ENCODE assay signal across 5 cellular contexts in the genomic region with DNA sequence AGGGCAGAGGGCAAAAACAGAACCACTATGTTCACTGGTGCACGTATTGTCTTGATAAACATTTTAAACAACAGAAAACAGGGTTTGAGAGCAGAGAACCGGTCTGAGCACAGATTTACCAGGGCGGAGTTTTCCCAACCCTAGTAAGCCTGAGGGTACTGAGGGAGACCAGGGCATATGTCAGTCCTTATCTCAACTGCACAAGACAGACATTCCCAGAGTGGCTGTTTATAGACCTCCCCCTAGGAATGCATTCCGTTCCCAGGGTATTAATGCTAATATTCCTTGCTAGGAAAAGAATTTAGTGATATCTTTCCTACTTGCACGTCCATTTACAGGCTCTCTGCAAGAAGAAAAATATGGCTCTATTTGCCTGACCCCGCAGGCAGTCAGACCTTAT.
DNase-seq lines count a peak whose midpoint lies in the region; ATAC-seq, FAIRE-seq and TF ChIP-seq lines count a peak whose summit lies in the region.
"Not testable (repeated sequence)": the region's sequence is repeated elsewhere in the genome, so short reads cannot be mapped to it uniquely, and the experiment has no call there.

No MANE protein-coding gene starts in this region.

- not testable (repeated sequence) for H3K79me1 ChIP-seq in H1 (ENCODE audit: low read depth, low read length); trophoblast cell (ENCODE audit: low read length)

- ATAC-seq in GM23338, HCT116: not testable (repeated sequence)

- H3K4me1 ChIP-seq in GM23338 (ENCODE audit: insufficient read depth): peaks cover 21% of the 10 kb centered on the region
- not testable (repeated sequence) for H3K4me1 ChIP-seq in HCT116 (ENCODE audit: control insufficient read depth in 1 of 2, insufficient read depth in 2 of 2, low read length in 2 of 2); HEK293 (ENCODE audit: control insufficient read depth, insufficient read depth, low read length); H1 (replicated peaks in 1 of 4; ENCODE audit: control insufficient read depth in 3 of 4, insufficient read depth in 4 of 4, low read length in 3 of 4); trophoblast cell (ENCODE audit: control insufficient read depth in 1 of 2, insufficient read depth in 2 of 2, low read length in 2 of 2)

- H4K12ac ChIP-seq in trophoblast cell (ENCODE audit: low read depth, low read length): not testable (repeated sequence)

- not testable (repeated sequence) for H4K8ac ChIP-seq in H1 (ENCODE audit: extremely low read depth, insufficient read depth, low read length); trophoblast cell (ENCODE audit: low read depth, low read length)

- H2BK120ac ChIP-seq in H1 (replicated peaks; ENCODE audit: low read depth, low read length); trophoblast cell (ENCODE audit: insufficient read depth, low read length, poor library complexity): not testable (repeated sequence)

- not testable (repeated sequence) for H3K18ac ChIP-seq in H1 (ENCODE audit: extremely low read depth, low read length); trophoblast cell (ENCODE audit: low read length)

- H2AFZ ChIP-seq in GM23338; HCT116 (ENCODE audit: low read depth, low read length, poor library complexity, severe bottlenecking); H1 (ENCODE audit: low read length); trophoblast cell (ENCODE audit: insufficient read depth, low read length, poor library complexity): not testable (repeated sequence)

- H3K9me2 ChIP-seq in GM23338 (ENCODE audit: insufficient read depth); HCT116 (ENCODE audit: insufficient read depth): not testable (repeated sequence)

- POLR2A ChIA-PET in HCT116 (lab: Charles Lee); HEK293 (lab: Yijun Ruan, JAX); H1 (lab: Charles Lee; ENCODE audit: partially characterized antibody): not testable (repeated sequence)

- H3K4me1 Mint-ChIP-seq in GM23338: peaks cover 28% of the 10 kb centered on the region

- H3K9me3 ChIP-seq in HCT116 (ENCODE audit: control insufficient read depth in 1 of 2, insufficient read depth in 1 of 2, low read depth in 1 of 2, low read length in 2 of 2); HEK293 (ENCODE audit: control insufficient read depth, insufficient read depth, low read depth, low read length); trophoblast cell (ENCODE audit: insufficient read depth, low read depth, low read length): not testable (repeated sequence)
- H3K9me3 ChIP-seq in H1 (ENCODE audit: insufficient read depth in 2 of 2, low read depth in 1 of 2, low read length in 1 of 2): peaks cover 7 to 16% of the 10 kb centered on the region in 2 experiments; a peak in 2 of 4 replicates

- TF ChIP-seq POLR2A in HCT116 (IDR thresholded peaks at IDR 0.05; ENCODE audit: borderline replicate concordance, extremely low read depth, insufficient read depth, insufficient read length); H1 (IDR thresholded peaks at IDR 0.05; ENCODE audit: control extremely low read depth in 1 of 2, low read depth in 2 of 2, low read length in 2 of 2): not testable (repeated sequence)

- not testable (repeated sequence) for H2BK20ac ChIP-seq in H1 (ENCODE audit: low read length)

- not testable (repeated sequence) for H2BK5ac ChIP-seq in H1 (ENCODE audit: low read depth, low read length); trophoblast cell (ENCODE audit: low read depth, low read length, poor library complexity)

- H3K56ac ChIP-seq in H1 (replicated peaks; ENCODE audit: insufficient read length, low read depth, low read length): not testable (repeated sequence)

- CTCF ChIA-PET in HCT116 (lab: Charles Lee); HEK293 (lab: Yijun Ruan, JAX); H1 (lab: Charles Lee; ENCODE audit: partially characterized antibody): not testable (repeated sequence)

- not testable (repeated sequence) for H3K27me3 ChIP-seq in GM23338 (ENCODE audit: insufficient read depth); HCT116 (ENCODE audit: insufficient read depth, low read length); H1 (replicated peaks in 1 of 4; ENCODE audit: control insufficient read depth in 3 of 4, extremely low read depth in 1 of 4, insufficient read depth in 3 of 4, low read length in 3 of 4); trophoblast cell (ENCODE audit: insufficient read depth, low read length)

- H4K91ac ChIP-seq in H1 (replicated peaks; ENCODE audit: insufficient read length, low read length); trophoblast cell (ENCODE audit: low read depth, low read length): not testable (repeated sequence)

- not testable (repeated sequence) for DNase-seq in GM23338 (ENCODE audit: low spot score); HCT116 (ENCODE audit: low read depth, low spot score); H1 (ENCODE audit: low read depth in 1 of 2, low spot score in 2 of 2)
- DNase-seq in trophoblast cell: peak; percentile 15 to 59

- H2BK15ac ChIP-seq in H1 (ENCODE audit: low read length): not testable (repeated sequence)

- TF ChIP-seq EP300 in H1 (IDR thresholded peaks at IDR 0.05; ENCODE audit: borderline replicate concordance in 1 of 2, low read depth in 2 of 2, low read length in 2 of 2): peak in 1 of 2 experiments; percentile 86; a peak in 1 of 3 replicates

- TF ChIP-seq CTCF in GM23338 (conservative IDR thresholded peaks at IDR 0.05; ENCODE audit: low read depth in 2 of 2); HCT116 (IDR thresholded peaks at IDR 0.05 in 2 of 3, conservative IDR thresholded peaks at IDR 0.05 in 1 of 3; ENCODE audit: borderline replicate concordance in 1 of 3, insufficient read depth in 1 of 3, low read depth in 2 of 3, low read length in 2 of 3); HEK293 (tag by site-specific recombination; IDR thresholded peaks at IDR 0.05); H1 (IDR thresholded peaks at IDR 0.05; ENCODE audit: control extremely low read depth in 1 of 3, insufficient read depth in 1 of 3, low read depth in 1 of 3, low read length in 3 of 3): not testable (repeated sequence)

- not testable (repeated sequence) for H3K4me2 ChIP-seq in GM23338; HCT116 (ENCODE audit: low read length); H1 (ENCODE audit: insufficient read depth in 1 of 2, low read depth in 2 of 2, low read length in 2 of 2); trophoblast cell (ENCODE audit: low read length)

- not testable (repeated sequence) for H3K79me2 ChIP-seq in GM23338 (replicated peaks; ENCODE audit: insufficient read depth); HCT116 (ENCODE audit: insufficient read depth, low read length); H1 (ENCODE audit: control insufficient read depth in 1 of 2, insufficient read depth in 2 of 2, low read length in 2 of 2); trophoblast cell (ENCODE audit: control insufficient read depth, insufficient read depth, low read length, poor library complexity)

- not testable (repeated sequence) for H3K9ac ChIP-seq in HCT116 (ENCODE audit: low read length); H1 (replicated peaks in 1 of 4; ENCODE audit: extremely low read depth in 1 of 4, low read depth in 3 of 4, low read length in 3 of 4); trophoblast cell (ENCODE audit: low read length)

- not testable (repeated sequence) for H3K4me3 ChIP-seq in GM23338; HCT116 (replicated peaks in 1 of 2; ENCODE audit: low read depth in 1 of 2, low read length in 2 of 2); HEK293 (ENCODE audit: low read depth, low read length); H1 (ENCODE audit: extremely low read depth in 1 of 4, insufficient read depth in 2 of 4, low read depth in 3 of 4, low read length in 4 of 4); trophoblast cell (ENCODE audit: low read depth, low read length)

- H3K27ac Mint-ChIP-seq in GM23338: peak overlapping the region; percentile 31; the same call in 1 of the 2 replicates

- RAD21 ChIA-PET in HCT116 (lab: Charles Lee; ENCODE audit: low non-redundant PET in 1 of 2, low total read pairs in 2 of 2, uncharacterized antibody in 2 of 2, unreplicated experiment in 2 of 2): not testable (repeated sequence)

- BruUV-seq in HCT116 (replicated peaks; lab: Mats Ljungman, UMichigan): not testable (repeated sequence)

- not testable (repeated sequence) for H3K23me2 ChIP-seq in H1 (ENCODE audit: low read depth, low read length)

- WGBS in H1 (ENCODE audit: extremely low coverage in 1 of 2, insufficient coverage in 1 of 2, insufficient read length in 1 of 2, insufficient replicate concordance in 2 of 2, low coverage in 1 of 2, low lambda C conversion rate in 2 of 2, missing lambda C conversion rate in 1 of 2), 2 experiments: 93% methylated on average over 6 of the region's 6 CpGs; no CpG with 5 or more reads in 1 of the 2 experiments
- no CpG with 5 or more reads among the region's 6 CpGs for WGBS in trophoblast cell (ENCODE audit: extremely low coverage, insufficient coverage, insufficient read length)

- not testable (repeated sequence) for H4K20me1 ChIP-seq in GM23338 (replicated peaks; ENCODE audit: insufficient read depth); HCT116 (ENCODE audit: insufficient read depth); H1 (replicated peaks in 1 of 2; ENCODE audit: control insufficient read depth in 1 of 2, insufficient read depth in 2 of 2, low read length in 2 of 2)

- not testable (repeated sequence) for H3K36me3 ChIP-seq in GM23338 (ENCODE audit: insufficient read depth); HCT116 (ENCODE audit: control insufficient read depth in 1 of 2, insufficient read depth in 2 of 2, low read length in 2 of 2); HEK293 (ENCODE audit: control insufficient read depth in 2 of 2, insufficient read depth in 1 of 2, low read length in 2 of 2); H1 (ENCODE audit: control insufficient read depth in 2 of 4, insufficient read depth in 4 of 4, low read length in 3 of 4); trophoblast cell (ENCODE audit: control insufficient read depth in 1 of 2, insufficient read depth in 2 of 2, low read length in 2 of 2)

- H3K27ac ChIP-seq in GM23338 (ENCODE audit: low read depth); HCT116 (ENCODE audit: low read depth, low read length); HEK293 (ENCODE audit: extremely low read depth, low read depth, low read length); H1 (ENCODE audit: low read depth, low read length); trophoblast cell (ENCODE audit: low read depth, low read length): not testable (repeated sequence)

- peaks cover 22% of the 10 kb centered on the region for H3K9me3 Mint-ChIP-seq in GM23338

- H3K36me3 Mint-ChIP-seq in GM23338 (ENCODE audit: low read depth): peaks cover 26% of the 10 kb centered on the region

- H3K4ac ChIP-seq in H1 (replicated peaks; ENCODE audit: insufficient read length, low read depth, low read length); trophoblast cell (ENCODE audit: low read depth, low read length): not testable (repeated sequence)

- H2AK5ac ChIP-seq in H1 (ENCODE audit: low read depth, low read length); trophoblast cell (ENCODE audit: low read length): not testable (repeated sequence)

- 0 out of 2 replicates have a peak overlapping the region, but pooled peaks have one; percentile 39 for H2BK12ac ChIP-seq in H1 (ENCODE audit: low read depth, low read length)
- not testable (repeated sequence) for H2BK12ac ChIP-seq in trophoblast cell (ENCODE audit: low read length)

- H3F3A ChIP-seq in GM23338 (replicated peaks; ENCODE audit: low read depth): not testable (repeated sequence)

- H3K4me3 Mint-ChIP-seq in GM23338: not testable (repeated sequence)

- not testable (repeated sequence) for H4K5ac ChIP-seq in H1 (ENCODE audit: insufficient read length, low read depth, low read length)

- TF ChIP-seq RAD21 in HCT116 (IDR thresholded peaks at IDR 0.05; ENCODE audit: low read depth); H1 (IDR thresholded peaks at IDR 0.05 in 1 of 2, conservative IDR thresholded peaks at IDR 0.05 in 1 of 2; ENCODE audit: low read depth in 2 of 2, low read length in 2 of 2): not testable (repeated sequence)

- intact Hi-C loops in HCT116 (cut with micrococcal nuclease): not testable (repeated sequence)

- H3K23ac ChIP-seq in H1 (ENCODE audit: insufficient read length); trophoblast cell (ENCODE audit: low read length): not testable (repeated sequence)

- not testable (repeated sequence) for FAIRE-seq in H1 (lab: Jason Lieb, UNC)

- H3K27me3 Mint-ChIP-seq in GM23338 (ENCODE audit: insufficient read depth, low read depth, poor library complexity): not testable (repeated sequence)

- not testable (repeated sequence) for H3K14ac ChIP-seq in H1 (ENCODE audit: insufficient read length); trophoblast cell (ENCODE audit: low read length)
